ENCODE assay signal across 25 cellular contexts in the genomic region with DNA sequence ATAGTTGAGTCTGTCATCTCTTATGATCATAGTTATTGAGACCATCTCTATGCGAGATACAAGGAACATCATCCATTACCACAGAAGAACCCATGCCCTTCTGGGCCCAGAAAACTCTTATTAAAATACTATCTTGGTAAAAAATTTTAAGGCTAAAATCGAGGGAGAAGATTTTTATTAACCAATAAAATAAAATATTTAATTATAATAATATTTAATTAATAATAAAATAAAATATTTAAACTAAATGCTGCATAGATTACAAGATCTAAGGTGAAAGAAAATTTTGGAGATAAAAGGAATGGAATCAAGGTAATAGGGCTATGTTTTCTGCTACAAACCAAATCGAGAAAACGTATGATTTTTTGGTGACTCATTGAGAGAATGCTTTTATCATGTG.
DNase-seq lines count a peak whose midpoint lies in the region; ATAC-seq and TF ChIP-seq lines count a peak whose summit lies in the region.
"Had no signal": no experiment of that assay in that cellular context is flagged by ENCODE, and none has a peak within 500 bp of the region (broad histone marks: within the 10 kb centered on the region; RNA-seq: fewer than 3 reads in every experiment).

No MANE protein-coding gene starts in this region.

- H3K4me1 Mint-ChIP-seq in WTC11: peaks cover 4% of the 10 kb centered on the region; the same call in 1 of the 2 replicates
- H3K4me1 Mint-ChIP-seq: B cell; CD14-positive monocyte; CD4-positive, alpha-beta memory T cell; CD4-positive, CD25-positive, alpha-beta regulatory T cell; CD8-positive, alpha-beta memory T cell had no signal

- no peak for DNase-seq in WTC11 (ENCODE audit: low spot score)
- DNase-seq in stimulated activated naive CD4-positive, alpha-beta T cell (lab: John Stamatoyannopoulos, UW): no peak
- DNase-seq: 8988T; ACHN; AML-193; BE2C; C1 segment of cervical spinal cord; Caco-2; Calu3; CD4-positive, alpha-beta memory T cell; CD4-positive, alpha-beta T cell; CD4-positive, CD25-positive, alpha-beta regulatory T cell; CD8-positive, alpha-beta memory T cell; CD8-positive, alpha-beta T cell; COR-L47; DMS 273 treated with DMSO at 0.1 percent for 48 hours; DMS153; DMS53; DMS79; DMS79 treated with DMSO at 0.1 percent for 48 hours; DND-41; EL had no signal

- POLR2A ChIA-PET in WTC11 (lab: Charles Lee): no interaction called here

- H3K27ac Mint-ChIP-seq in WTC11: no peak overlapping the region
- H3K27ac Mint-ChIP-seq: B cell; CD14-positive monocyte; CD4-positive, alpha-beta memory T cell; CD4-positive, alpha-beta T cell; CD4-positive, CD25-positive, alpha-beta regulatory T cell; CD8-positive, alpha-beta memory T cell; CD8-positive, alpha-beta T cell had no signal

- no peak for ATAC-seq in WTC11
- ATAC-seq: A549; CD8-positive, alpha-beta T cell had no signal

- CTCF ChIA-PET in WTC11 (lab: Charles Lee): no interaction called here

- peaks cover 33% of the 10 kb centered on the region for H3K9me3 Mint-ChIP-seq in WTC11

- no peak for TF ChIP-seq CTCF in WTC11 (IDR thresholded peaks at IDR 0.05)

- 0 out of 2 replicates have a peak, but pooled peaks cover 5% of the 10 kb centered on the region for H3K36me3 Mint-ChIP-seq in WTC11
- H3K36me3 Mint-ChIP-seq: CD14-positive monocyte; CD4-positive, alpha-beta memory T cell; CD4-positive, CD25-positive, alpha-beta regulatory T cell; CD8-positive, alpha-beta memory T cell; CD8-positive, alpha-beta T cell had no signal

- no peak overlapping the region for H3K4me3 Mint-ChIP-seq in WTC11
- H3K4me3 Mint-ChIP-seq: B cell; CD14-positive monocyte; CD4-positive, alpha-beta memory T cell; CD4-positive, alpha-beta T cell; CD4-positive, CD25-positive, alpha-beta regulatory T cell; CD8-positive, alpha-beta memory T cell; CD8-positive, alpha-beta T cell had no signal

- no peaks in the 10 kb centered on the region for H3K27me3 Mint-ChIP-seq in WTC11 (ENCODE audit: low read depth)
- H3K27me3 Mint-ChIP-seq: B cell; CD4-positive, alpha-beta memory T cell; CD4-positive, alpha-beta T cell; CD4-positive, CD25-positive, alpha-beta regulatory T cell had no signal

TF ChIP-seq in WTC11, 78 proteins besides CTCF, POLR2A, EP300 and RAD21:
- TF ChIP-seq ATF1 (CRISPR knock-in tag; IDR thresholded peaks at IDR 0.05): no peak
- no peak for TF ChIP-seq FOXP1 (CRISPR knock-in tag; IDR thresholded peaks at IDR 0.05; ENCODE audit: borderline replicate concordance)
- peak; percentile 92 for TF ChIP-seq HMGA2 (CRISPR knock-in tag; IDR thresholded peaks at IDR 0.05)
- no peak for TF ChIP-seq ESRRA (CRISPR knock-in tag; IDR thresholded peaks at IDR 0.05; ENCODE audit: borderline replicate concordance)
- TF ChIP-seq SMAD3 (CRISPR knock-in tag; IDR thresholded peaks at IDR 0.05; ENCODE audit: borderline replicate concordance): no peak
- TF ChIP-seq ZNF416 (CRISPR knock-in tag; IDR thresholded peaks at IDR 0.05): no peak
